ENCODE assay signal across 19 cellular contexts in genomic region chr2:10087360-10087759, GRCh38. TPM values are rescaled to one million over a fixed set of nuclear protein-coding genes. Genes with fewer than 3 reads are reported as not detected.
"Had no signal": no experiment of that assay in that cellular context is flagged by ENCODE, and none has a peak within 500 bp of the region (broad histone marks: within the 10 kb centered on the region; RNA-seq: fewer than 3 reads in every experiment).

No MANE protein-coding gene starts in this region.

- H3K36me3 Mint-ChIP-seq: activated naive CD8-positive, alpha-beta T cell treated with anti-CD3 and anti-CD28 coated beads for 36 hours; WTC11 had no signal

- H3K4me1 ChIP-seq: prostate gland had no signal

- H3K27ac Mint-ChIP-seq: activated CD4-positive, alpha-beta T cell treated with anti-CD3 and anti-CD28 coated beads for 36 hours; activated naive CD8-positive, alpha-beta T cell treated with anti-CD3 and anti-CD28 coated beads for 36 hours; WTC11 had no signal

- DNase-seq: activated CD4-positive, alpha-beta T cell treated with anti-CD3 and anti-CD28 coated beads for 36 hours; activated CD4-positive, alpha-beta T cell treated with anti-CD3 and anti-CD28 coated beads, Interleukin-2, amount 50 U/mL, for 48 hours; activated naive CD8-positive, alpha-beta T cell treated with anti-CD3 and anti-CD28 coated beads for 36 hours; activated T-cell treated with anti-CD3 and anti-CD28 coated beads for 4 hours; amniotic stem cell; foreskin melanocyte; left lung; midbrain; occipital lobe; stimulated activated CD4-positive, alpha-beta T cell treated with anti-CD3 and anti-CD28 coated beads, Interleukin-2, amount 100 ng/mL, for 24 hours; stimulated activated naive CD4-positive, alpha-beta T cell treated with Interleukin-2 at 50 U/mL for 16 hours; thyroid gland had no signal

- ATAC-seq: activated CD4-positive, alpha-beta T cell treated with anti-CD3 and anti-CD28 coated beads for 36 hours; left lung; WTC11 had no signal

- H3K36me3 ChIP-seq: cardiac muscle cell, left lung, prostate gland, right atrium auricular region, thyroid gland had no signal

- H3K27ac ChIP-seq: cardiac muscle cell, left lung, prostate gland, right atrium auricular region had no signal

- H3K4me3 ChIP-seq: cardiac muscle cell, left lung, prostate gland, right atrium auricular region, thyroid gland had no signal

- H3K4me3 Mint-ChIP-seq: activated CD4-positive, alpha-beta T cell treated with anti-CD3 and anti-CD28 coated beads for 36 hours; activated naive CD8-positive, alpha-beta T cell treated with anti-CD3 and anti-CD28 coated beads for 36 hours; WTC11 had no signal

- H3K27me3 ChIP-seq: thyroid gland had no signal

- H3K9me3 ChIP-seq: left lung, prostate gland, right atrium auricular region, thyroid gland had no signal

- FAIRE-seq: keratinocyte had no signal

RNA-seq across cellular contexts. Expression of gene CYS1, which starts 7.1 kb away (rescaled TPM):
- total RNA-seq: activated CD4-positive, alpha-beta T cell treated with anti-CD3 and anti-CD28 coated beads for 36 hours; activated naive CD8-positive, alpha-beta T cell treated with anti-CD3 and anti-CD28 coated beads for 36 hours; lung microvascular endothelial cell had no signal
- polyA plus RNA-seq: neural cell had no signal
